ENCODE assay signal across 11 cellular contexts in genomic region chr13:73521291-73521626, GRCh38.
DNase-seq lines count a peak whose midpoint lies in the region; ATAC-seq and TF ChIP-seq lines count a peak whose summit lies in the region.
"Had no signal": no experiment of that assay in that cellular context is flagged by ENCODE, and none has a peak within 500 bp of the region (broad histone marks: within the 10 kb centered on the region; RNA-seq: fewer than 3 reads in every experiment).

No MANE protein-coding gene starts in this region.

- H4K91ac ChIP-seq in H9 (ENCODE audit: insufficient read length, low read depth, low read length): no peak overlapping the region

- no peaks in the 10 kb centered on the region for H3K9me3 ChIP-seq in hepatocyte (ENCODE audit: low read depth)
- H3K9me3 ChIP-seq in H9 (ENCODE audit: control insufficient read depth, low read depth, low read length): no peaks in the 10 kb centered on the region
- H3K9me3 ChIP-seq: esophagus squamous epithelium had no signal

- no peaks in the 10 kb centered on the region for H3K36me3 ChIP-seq in hepatocyte (replicated peaks; ENCODE audit: insufficient read depth, low read depth)
- H3K36me3 ChIP-seq: esophagus squamous epithelium had no signal

- H2AK5ac ChIP-seq in H9 (ENCODE audit: insufficient read length, low read length): no peak overlapping the region

- H2AFZ ChIP-seq in hepatocyte (peak overlapping the region; percentile 62), H9 (ENCODE audit: low read length) (no peak overlapping the region)

- no peak overlapping the region for H2BK5ac ChIP-seq in H9 (ENCODE audit: insufficient read length, low read length)

- intact Hi-C loops in left cardiac atrium (cut with DNase I): no loop called here

- no peak overlapping the region for H3K27ac ChIP-seq in hepatocyte
- no peak overlapping the region for H3K27ac ChIP-seq in H9 (ENCODE audit: insufficient read length, low read depth, low read length)
- H3K27ac ChIP-seq: C4-2B, esophagus squamous epithelium had no signal

- no peak overlapping the region for H4K8ac ChIP-seq in H9 (replicated peaks; ENCODE audit: insufficient read length, low read depth, low read length)

- H3K4me1 ChIP-seq in hepatocyte (ENCODE audit: insufficient read depth) (peaks cover 4% of the 10 kb centered on the region), H9 (ENCODE audit: insufficient read depth, low read length) (0 out of 2 replicates have a peak, but pooled peaks cover 3% of the 10 kb centered on the region)

- H3K23ac ChIP-seq in H9 (ENCODE audit: insufficient read length, low read depth, low read length): no peak overlapping the region

- DNase-seq in stimulated activated CD4-positive, alpha-beta T cell treated with anti-CD3 and anti-CD28 coated beads, Interleukin-2, amount 100 ng/mL, for 4 hours (ENCODE audit: low read depth): peak; percentile 9
- no peak for DNase-seq in stimulated activated CD4-positive, alpha-beta T cell treated with anti-CD3 and anti-CD28 coated beads, Interleukin-2, amount 100 ng/mL, for 48 hours
- DNase-seq in hepatocyte (ENCODE audit: low spot score): no peak
- no peak for DNase-seq in H9
- no peak for DNase-seq in NCI-H2081 (lab: John Stamatoyannopoulos, UW)
- DNase-seq in left cardiac atrium: no peak
- no peak for DNase-seq in progenitor cell of endocrine pancreas (ENCODE audit: low spot score, unreplicated experiment)
- DNase-seq: esophagus squamous epithelium, NCI-H1694 treated with DMSO at 0.1 percent for 48 hours had no signal

- H3K9me2 ChIP-seq in hepatocyte (replicated peaks; ENCODE audit: insufficient read depth): no peaks in the 10 kb centered on the region

- no peak overlapping the region for H3K4me3 ChIP-seq in hepatocyte
- H3K4me3 ChIP-seq: esophagus squamous epithelium had no signal

- no peak overlapping the region for H3K9ac ChIP-seq in H9 (ENCODE audit: extremely low read depth, insufficient read length, low read length)

- no peaks in the 10 kb centered on the region for H3K23me2 ChIP-seq in H9 (ENCODE audit: insufficient read length, low read depth, low read length, poor library complexity, severe bottlenecking)

- H3K27ac Mint-ChIP-seq in H9 (no peak overlapping the region), progenitor cell of endocrine pancreas (no peak overlapping the region)

- no peaks in the 10 kb centered on the region for H3K36me3 Mint-ChIP-seq in H9 (ENCODE audit: insufficient read depth in 1 of 3, low read depth in 3 of 3)
- H3K36me3 Mint-ChIP-seq in progenitor cell of endocrine pancreas (ENCODE audit: insufficient read depth): no peaks in the 10 kb centered on the region

- no peaks in the 10 kb centered on the region for H3K27me3 ChIP-seq in hepatocyte
- no peaks in the 10 kb centered on the region for H3K27me3 ChIP-seq in H9 (ENCODE audit: insufficient read depth, low read length)
- H3K27me3 ChIP-seq: esophagus squamous epithelium had no signal

- no peaks in the 10 kb centered on the region; the same call in 1 of the 2 replicates for H3K27me3 Mint-ChIP-seq in H9 (ENCODE audit: low read depth)
- H3K27me3 Mint-ChIP-seq in progenitor cell of endocrine pancreas: no peaks in the 10 kb centered on the region

- H3K79me1 ChIP-seq in H9 (ENCODE audit: insufficient read depth, low read depth, low read length, poor library complexity, severe bottlenecking): no peaks in the 10 kb centered on the region

- no peaks in the 10 kb centered on the region for H3K9me3 Mint-ChIP-seq in H9
- peaks cover 3% of the 10 kb centered on the region for H3K9me3 Mint-ChIP-seq in progenitor cell of endocrine pancreas (ENCODE audit: low read depth)

- ATAC-seq in SK-N-SH treated with all-trans-retinoic acid at 6 μM for 48 hours (peak; percentile 63), left cardiac atrium (no peak)

- no peak overlapping the region for H2BK20ac ChIP-seq in H9 (ENCODE audit: low read depth, low read length, poor library complexity, severe bottlenecking)

- no peak overlapping the region for H2BK120ac ChIP-seq in H9 (ENCODE audit: low read depth, low read length, poor library complexity, severe bottlenecking)

- H3K4me3 Mint-ChIP-seq in H9: no peak overlapping the region
- H3K4me3 Mint-ChIP-seq in progenitor cell of endocrine pancreas (ENCODE audit: low read depth): no peak overlapping the region

- TF ChIP-seq CTCF in hepatocyte (IDR thresholded peaks at IDR 0.05; ENCODE audit: poor library complexity) (no peak), H9 (conservative IDR thresholded peaks at IDR 0.05) (no peak), progenitor cell of endocrine pancreas (IDR thresholded peaks at IDR 0.05; ENCODE audit: unreplicated experiment) (no peak)

- H3K4me1 Mint-ChIP-seq in H9 (peaks cover 31 to 44% of the 10 kb centered on the region in 2 experiments), progenitor cell of endocrine pancreas (ENCODE audit: low read depth) (peaks cover 1% of the 10 kb centered on the region)

- WGBS in hepatocyte (ENCODE audit: low lambda C conversion rate, missing lambda C conversion rate): 71% methylated on average over 2 of the region's 2 CpGs
- no CpG with 5 or more reads among the region's 2 CpGs for WGBS in H9 (ENCODE audit: extremely low coverage, insufficient read length, low lambda C conversion rate)

- H3K14ac ChIP-seq in H9 (ENCODE audit: insufficient read depth, low read length): no peak overlapping the region

- no peak overlapping the region for H4K5ac ChIP-seq in H9 (ENCODE audit: insufficient read length, low read depth, low read length)

- no peak overlapping the region for H3K4me2 ChIP-seq in hepatocyte
- H3K4me2 ChIP-seq in H9 (ENCODE audit: insufficient read depth, insufficient read length, low read length): no peak overlapping the region

- H4K20me1 ChIP-seq in hepatocyte (ENCODE audit: insufficient read depth, poor library complexity, severe bottlenecking) (no peaks in the 10 kb centered on the region), H9 (ENCODE audit: control insufficient read depth, insufficient read depth, insufficient read length) (no peaks in the 10 kb centered on the region)

- H3K79me2 ChIP-seq in hepatocyte: no peaks in the 10 kb centered on the region
- H3K79me2 ChIP-seq in H9 (ENCODE audit: insufficient read depth, low read length): no peaks in the 10 kb centered on the region

- H3K4ac ChIP-seq in H9 (ENCODE audit: low read depth, low read length): no peak overlapping the region

- no peak overlapping the region for H3K18ac ChIP-seq in H9 (ENCODE audit: insufficient read length, low read depth, low read length)

- no peak overlapping the region for H2BK12ac ChIP-seq in H9 (ENCODE audit: insufficient read length, low read depth, low read length)

- no peak overlapping the region for H3K56ac ChIP-seq in H9 (ENCODE audit: insufficient read length, low read depth, low read length)

- no peak overlapping the region for H2BK15ac ChIP-seq in H9 (ENCODE audit: low read depth, low read length)

- no peak overlapping the region for H3T11ph ChIP-seq in H9 (ENCODE audit: low read length)

TF ChIP-seq in SK-N-SH treated with all-trans-retinoic acid at 6 μM for 48 hours, 23 proteins besides CTCF, POLR2A, EP300 and RAD21:
- TF ChIP-seq CREB5 (CRISPR knock-in tag; IDR thresholded peaks at IDR 0.05; ENCODE audit: low read depth) (no peak), GLIS3 (CRISPR knock-in tag; IDR thresholded peaks at IDR 0.05) (no peak), ARNTL (CRISPR knock-in tag; IDR thresholded peaks at IDR 0.05; ENCODE audit: borderline replicate concordance, low read depth) (no peak), PPARA (CRISPR knock-in tag; IDR thresholded peaks at IDR 0.05; ENCODE audit: borderline replicate concordance) (no peak), ZNF565 (CRISPR knock-in tag; conservative IDR thresholded peaks at IDR 0.05; ENCODE audit: low read depth) (no peak)
